9 cellular contexts compared by ENCODE assay signal in genomic region chr16:5032748-5033167, GRCh38. TPM values are rescaled to one million over a fixed set of nuclear protein-coding genes. Genes with fewer than 3 reads are reported as not detected.
DNase-seq lines count a peak whose midpoint lies in the region; ATAC-seq lines count a peak whose summit lies in the region.
"Had no signal": no experiment of that assay in that cellular context is flagged by ENCODE, and none has a peak within 500 bp of the region (broad histone marks: within the 10 kb centered on the region; RNA-seq: fewer than 3 reads in every experiment).

No MANE protein-coding gene starts in this region.

- H3K4me3 ChIP-seq in HAP-1 (peak overlapping the region; percentile 92), iPS DF 6.9 (ENCODE audit: low read length) (peak overlapping the region; percentile 92; the same call in 1 of the 2 replicates), skeletal muscle tissue (ENCODE audit: low read length in 3 of 3) (peak overlapping the region; percentile 72 to 93 (median 90))

- H3K4me1 ChIP-seq in HAP-1, result peaks cover 7% of the 10 kb centered on the region
- H3K4me1 ChIP-seq in iPS DF 6.9 (ENCODE audit: control insufficient read depth, insufficient read depth, low read length), result peaks cover 2% of the 10 kb centered on the region; the same call in 1 of the 2 replicates
- H3K4me1 ChIP-seq in skeletal muscle tissue (ENCODE audit: control insufficient read depth in 3 of 3, insufficient read depth in 3 of 3, low read length in 3 of 3), result peaks cover 13 to 22% (median 13%) of the 10 kb centered on the region in 3 donors

- DNase-seq in HAP-1 (ENCODE audit: low spot score in 2 of 2), result no peak
- no peak for DNase-seq in activated CD4-positive, alpha-beta memory T cell treated with anti-CD3 and anti-CD28 coated beads, Interleukin-2, amount 10 ng/mL, durations not matched to agents 7 days and 5 days
- no peak for DNase-seq in iPS DF 6.9 (ENCODE audit: low read depth, low spot score)
- DNase-seq in COR-L47 (lab: John Stamatoyannopoulos, UW), result no peak
- DNase-seq in Ammon's horn (ENCODE audit: low spot score), result no peak
- DNase-seq in NCI-H345 treated with DMSO at 0.1 percent for 48 hours (lab: John Stamatoyannopoulos, UW; ENCODE audit: unreplicated experiment), result no peak

- H3K9ac ChIP-seq in skeletal muscle tissue (ENCODE audit: low read depth in 1 of 3, low read length in 3 of 3), result peak overlapping the region; percentile 37 to 85 (median 72)

- no peaks in the 10 kb centered on the region for H3K27me3 Mint-ChIP-seq in activated CD4-positive, alpha-beta memory T cell treated with anti-CD3 and anti-CD28 coated beads, Interleukin-2, amount 10 ng/mL, durations not matched to agents 7 days and 5 days

- no peak for ATAC-seq in HG03354 (IDR thresholded peaks at IDR 0.05; ENCODE audit: poor library complexity, severe bottlenecking, unreplicated experiment)

- H3K27ac ChIP-seq in iPS DF 6.9 (ENCODE audit: low read length) (no peak overlapping the region), skeletal muscle tissue (ENCODE audit: low read depth, low read length) (no peak overlapping the region)

- POLR2A ChIA-PET in activated CD4-positive, alpha-beta memory T cell treated with anti-CD3 and anti-CD28 coated beads, Interleukin-2, amount 10 ng/mL, durations not matched to agents 7 days and 5 days (lab: Charles Lee), result interaction anchor here (3.9 kb wide), 1 partner anchor 39 kb away, joined by 23 read pairs; the partner anchor contains the start of gene ALG1

- in situ Hi-C loops in HAP-1 (cut with MboI; ENCODE audit: low sequenced_read_pairs), result no loop called here

- peaks cover 19% of the 10 kb centered on the region for H3K4me1 Mint-ChIP-seq in activated CD4-positive, alpha-beta memory T cell treated with anti-CD3 and anti-CD28 coated beads, Interleukin-2, amount 10 ng/mL, durations not matched to agents 7 days and 5 days

- H3K27me3 ChIP-seq in HAP-1 (ENCODE audit: low read depth) (no peaks in the 10 kb centered on the region), iPS DF 6.9 (ENCODE audit: control insufficient read depth, insufficient read depth, low read length) (no peaks in the 10 kb centered on the region; the same call in 1 of the 2 replicates), skeletal muscle tissue (ENCODE audit: control insufficient read depth in 3 of 3, insufficient read depth in 3 of 3, low read length in 3 of 3) (no peaks in the 10 kb centered on the region)

- no peaks in the 10 kb centered on the region for H3K9me3 Mint-ChIP-seq in activated CD4-positive, alpha-beta memory T cell treated with anti-CD3 and anti-CD28 coated beads, Interleukin-2, amount 10 ng/mL, durations not matched to agents 7 days and 5 days

- no peak overlapping the region for H3K27ac Mint-ChIP-seq in activated CD4-positive, alpha-beta memory T cell treated with anti-CD3 and anti-CD28 coated beads, Interleukin-2, amount 10 ng/mL, durations not matched to agents 7 days and 5 days

- CTCF ChIA-PET in activated CD4-positive, alpha-beta memory T cell treated with anti-CD3 and anti-CD28 coated beads, Interleukin-2, amount 10 ng/mL, durations not matched to agents 7 days and 5 days (lab: Charles Lee), result interaction anchor here (0.8 to 0.9 kb wide), 2 partner anchors 8 to 52 kb away, joined by 3 read pairs; no protein-coding TSS in a partner anchor

- H3K4me3 Mint-ChIP-seq in activated CD4-positive, alpha-beta memory T cell treated with anti-CD3 and anti-CD28 coated beads, Interleukin-2, amount 10 ng/mL, durations not matched to agents 7 days and 5 days, result peak overlapping the region; percentile 83

- H3K36me3 ChIP-seq in HAP-1 (replicated peaks) (no peaks in the 10 kb centered on the region), iPS DF 6.9 (ENCODE audit: control insufficient read depth, insufficient read depth, low read length) (no peaks in the 10 kb centered on the region), skeletal muscle tissue (ENCODE audit: control insufficient read depth in 3 of 3, insufficient read depth in 3 of 3, low read length in 3 of 3) (peaks cover 10 to 15% (median 12%) of the 10 kb centered on the region in 3 donors)

- no peaks in the 10 kb centered on the region for H3K36me3 Mint-ChIP-seq in activated CD4-positive, alpha-beta memory T cell treated with anti-CD3 and anti-CD28 coated beads, Interleukin-2, amount 10 ng/mL, durations not matched to agents 7 days and 5 days (ENCODE audit: low read depth)

- no CpG with 5 or more reads among the region's 12 CpGs for WGBS in iPS DF 6.9 (ENCODE audit: insufficient coverage, insufficient read length)

- no peaks in the 10 kb centered on the region for H3K9me3 ChIP-seq in HAP-1
- H3K9me3 ChIP-seq in iPS DF 6.9 (ENCODE audit: control insufficient read depth, insufficient read depth, low read length), result no peaks in the 10 kb centered on the region
- no peaks in the 10 kb centered on the region for H3K9me3 ChIP-seq in skeletal muscle tissue (ENCODE audit: control insufficient read depth in 3 of 3, low read length in 3 of 3)

RNA-seq across cellular contexts. Expression of gene NAGPA, which starts 1.0 kb away (rescaled TPM):
- total RNA-seq in activated CD4-positive, alpha-beta memory T cell treated with anti-CD3 and anti-CD28 coated beads, Interleukin-2, amount 10 ng/mL, durations not matched to agents 7 days and 5 days, result 10 to 100 TPM; 12.5 to 12.8 TPM
- total RNA-seq in skeletal muscle tissue, result 5.2 TPM

RNA-seq across cellular contexts. Expression of gene C16orf89, which starts 33.0 kb away (rescaled TPM):
- not detected for total RNA-seq in activated CD4-positive, alpha-beta memory T cell treated with anti-CD3 and anti-CD28 coated beads, Interleukin-2, amount 10 ng/mL, durations not matched to agents 7 days and 5 days
- total RNA-seq in skeletal muscle tissue, result 2.1 TPM
- total RNA-seq: dermis microvascular lymphatic vessel endothelial cell had no signal

RNA-seq across cellular contexts. Expression of gene ALG1, which starts 38.9 kb away (rescaled TPM):
- total RNA-seq in activated CD4-positive, alpha-beta memory T cell treated with anti-CD3 and anti-CD28 coated beads, Interleukin-2, amount 10 ng/mL, durations not matched to agents 7 days and 5 days, result 10 to 100 TPM; 18.7 to 19.3 TPM
- 13.6 TPM for total RNA-seq in skeletal muscle tissue
